16 cellular contexts compared by ENCODE assay signal in the genomic region with DNA sequence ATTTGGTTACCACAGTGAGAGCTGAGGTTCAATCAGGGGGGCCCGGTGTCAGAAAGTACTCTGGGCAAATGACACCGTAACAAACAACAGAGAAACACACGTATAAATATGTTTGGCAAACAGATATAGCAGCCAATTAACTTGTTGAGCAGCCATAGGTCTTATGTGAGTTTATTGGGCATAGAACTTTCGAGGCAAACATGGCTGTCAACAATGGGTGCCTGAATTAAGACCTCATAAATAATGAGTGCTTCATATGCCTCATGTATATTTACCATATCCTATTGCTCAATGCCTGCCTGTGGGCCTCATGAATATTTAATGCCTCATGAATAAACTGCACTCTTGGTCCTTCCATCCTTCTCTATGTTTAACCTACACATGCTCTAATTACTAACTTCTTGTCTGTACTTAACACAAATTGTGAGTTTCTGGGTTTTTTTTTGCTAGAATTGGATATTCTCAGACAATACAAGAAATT.
"Had no signal": no experiment of that assay in that cellular context is flagged by ENCODE, and none has a peak within 500 bp of the region (broad histone marks: within the 10 kb centered on the region; RNA-seq: fewer than 3 reads in every experiment).

No MANE protein-coding gene starts in this region.

- DNase-seq: activated CD4-positive, alpha-beta T cell treated with anti-CD3 and anti-CD28 coated beads, Interleukin-2, amount 10 ng/mL, durations not matched to agents 7 days and 5 days; activated CD4-positive, CD25-positive, alpha-beta regulatory T cell treated with anti-CD3 and anti-CD28 coated beads, Interleukin-2, amount 50 U/mL, for 72 hours; activated CD8-positive, alpha-beta T cell treated with anti-CD3 and anti-CD28 coated beads, Interleukin-2, amount 10 ng/mL, durations not matched to agents 7 days and 5 days; activated gamma-delta T cell; activated naive CD4-positive, alpha-beta T cell treated with anti-CD3 and anti-CD28 coated beads, Interleukin-2, amount 50 U/mL, for 16 hours; activated naive CD8-positive, alpha-beta T cell treated with anti-CD3 and anti-CD28 coated beads, Interleukin-2, amount 50 U/mL, for 24 hours; cerebellar nuclear complex; esophagus squamous epithelium; gastrocnemius medialis; left ventricle myocardium superior; mammary epithelial cell; naive thymus-derived CD8-positive, alpha-beta T cell; ovary; stimulated activated CD4-positive, alpha-beta T cell treated with anti-CD3 and anti-CD28 coated beads, Interleukin-4, amount 100 ng/mL, for 24 hours; stimulated activated naive CD4-positive, alpha-beta T cell treated with Interleukin-2 at 50 U/mL for 16 hours; WERI-Rb-1 had no signal
